ENCODE assay signal across 21 cellular contexts in genomic region chr18:50696436-50696835, GRCh38.
A peak's percentile ranks its signal among the peaks of the same experiment; 100 is the strongest.
DNase-seq lines count a peak whose midpoint lies in the region; ATAC-seq, FAIRE-seq and TF ChIP-seq lines count a peak whose summit lies in the region.
"Had no signal": no experiment of that assay in that cellular context is flagged by ENCODE, and none has a peak within 500 bp of the region (broad histone marks: within the 10 kb centered on the region; RNA-seq: fewer than 3 reads in every experiment).

No MANE protein-coding gene starts in this region.

- H3K36me3 ChIP-seq in GM06990 (ENCODE audit: control insufficient read depth, insufficient read depth, low read length) (no peaks in the 10 kb centered on the region), H1 (ENCODE audit: control insufficient read depth in 2 of 4, insufficient read depth in 4 of 4, low read length in 3 of 4) (no peaks in the 10 kb centered on the region)
- H3K36me3 ChIP-seq: heart left ventricle, pancreas, SJSA1 had no signal

- no peak overlapping the region for H2BK5ac ChIP-seq in H1 (ENCODE audit: low read depth, low read length)

- TF ChIP-seq CTCF in GM06990 (IDR thresholded peaks at IDR 0.05; ENCODE audit: insufficient read depth, low read length, poor library complexity, severe bottlenecking) (no peak), H1 (IDR thresholded peaks at IDR 0.05; ENCODE audit: control extremely low read depth in 1 of 3, insufficient read depth in 1 of 3, low read depth in 1 of 3, low read length in 3 of 3) (no peak)

- 0 out of 2 replicates have a peak overlapping the region, but pooled peaks have one; percentile 25 for H2AFZ ChIP-seq in H1 (ENCODE audit: low read length)
- H2AFZ ChIP-seq: PC-9 had no signal

- H3K18ac ChIP-seq in H1 (ENCODE audit: extremely low read depth, low read length): no peak overlapping the region

- H2BK20ac ChIP-seq in H1 (ENCODE audit: low read length): no peak overlapping the region

- H4K20me1 ChIP-seq in H1 (replicated peaks in 1 of 2; ENCODE audit: control insufficient read depth in 1 of 2, insufficient read depth in 2 of 2, low read length in 2 of 2): no peaks in the 10 kb centered on the region

- 77% methylated on average over 7 of the region's 7 CpGs; no CpG with 5 or more reads in 1 of the 2 experiments for WGBS in H1 (ENCODE audit: extremely low coverage in 1 of 2, insufficient coverage in 1 of 2, insufficient read length in 1 of 2, insufficient replicate concordance in 2 of 2, low coverage in 1 of 2, low lambda C conversion rate in 2 of 2, missing lambda C conversion rate in 1 of 2), 2 experiments

- 0 out of 2 replicates have a peak overlapping the region, but pooled peaks have one; percentile 19 for H2BK15ac ChIP-seq in H1 (ENCODE audit: low read length)

- H3K23ac ChIP-seq in H1 (ENCODE audit: insufficient read length): no peak overlapping the region

- no peaks in the 10 kb centered on the region for H3K79me1 ChIP-seq in H1 (ENCODE audit: low read depth, low read length)

- TF ChIP-seq EP300 in H1 (IDR thresholded peaks at IDR 0.05; ENCODE audit: borderline replicate concordance in 1 of 2, low read depth in 2 of 2, low read length in 2 of 2): no peak

- no peak for TF ChIP-seq RAD21 in H1 (IDR thresholded peaks at IDR 0.05 in 1 of 2, conservative IDR thresholded peaks at IDR 0.05 in 1 of 2; ENCODE audit: low read depth in 2 of 2, low read length in 2 of 2)

- H4K5ac ChIP-seq in H1 (ENCODE audit: insufficient read length, low read depth, low read length): no peak overlapping the region

- H2BK12ac ChIP-seq in H1 (ENCODE audit: low read depth, low read length): no peak overlapping the region

- H3K9ac ChIP-seq in H1 (replicated peaks in 1 of 4; ENCODE audit: extremely low read depth in 1 of 4, low read depth in 3 of 4, low read length in 3 of 4): no peak overlapping the region; a peak in 2 of 7 replicates

- no peak overlapping the region for H3K14ac ChIP-seq in H1 (ENCODE audit: insufficient read length)

- H4K91ac ChIP-seq in H1 (replicated peaks; ENCODE audit: insufficient read length, low read length): no peak overlapping the region

- H3K79me2 ChIP-seq in H1 (ENCODE audit: control insufficient read depth in 1 of 2, insufficient read depth in 2 of 2, low read length in 2 of 2): no peaks in the 10 kb centered on the region

- no peak for FAIRE-seq in H1 (lab: Jason Lieb, UNC)
- FAIRE-seq: pancreas had no signal

- peak; percentile 29 for ATAC-seq in GM21381 (IDR thresholded peaks at IDR 0.05; ENCODE audit: unreplicated experiment)
- ATAC-seq in HG03520 (IDR thresholded peaks at IDR 0.05; ENCODE audit: unreplicated experiment): peak; percentile 51
- ATAC-seq in HG03571 (IDR thresholded peaks at IDR 0.05; ENCODE audit: unreplicated experiment): no peak
- ATAC-seq: heart left ventricle, pancreas had no signal

- H2BK120ac ChIP-seq in H1 (replicated peaks; ENCODE audit: low read depth, low read length): no peak overlapping the region

- no peak overlapping the region for H3K4ac ChIP-seq in H1 (replicated peaks; ENCODE audit: insufficient read length, low read depth, low read length)

- H3K27ac ChIP-seq in H1 (ENCODE audit: low read depth, low read length): no peak overlapping the region
- H3K27ac ChIP-seq: heart left ventricle, pancreas, PC-9, SJSA1 had no signal

- H3K56ac ChIP-seq in H1 (replicated peaks; ENCODE audit: insufficient read length, low read depth, low read length): no peak overlapping the region

- H3K23me2 ChIP-seq in H1 (ENCODE audit: low read depth, low read length): no peaks in the 10 kb centered on the region

- H3K4me1 ChIP-seq in H1 (replicated peaks in 1 of 4; ENCODE audit: control insufficient read depth in 3 of 4, insufficient read depth in 4 of 4, low read length in 3 of 4): peaks cover 3 to 14% (median 13%) of the 10 kb centered on the region in 4 experiments; a peak in 5 of 7 replicates
- H3K4me1 ChIP-seq: pancreas, SJSA1 had no signal

- no peak overlapping the region for H2AK5ac ChIP-seq in H1 (ENCODE audit: low read depth, low read length)

- no peak overlapping the region for H4K8ac ChIP-seq in H1 (ENCODE audit: extremely low read depth, insufficient read depth, low read length)

- POLR2A ChIA-PET in H1 (lab: Charles Lee; ENCODE audit: partially characterized antibody): interaction anchor here (0.6 kb wide), 1 partner anchor 524 kb away, joined by 3 read pairs; no protein-coding TSS in a partner anchor

- H3K9me3 ChIP-seq in H1 (ENCODE audit: insufficient read depth in 2 of 2, low read depth in 1 of 2, low read length in 1 of 2): no peaks in the 10 kb centered on the region
- H3K9me3 ChIP-seq: heart left ventricle, pancreas, SJSA1 had no signal

- no peak overlapping the region for H3K4me2 ChIP-seq in H1 (ENCODE audit: insufficient read depth in 1 of 2, low read depth in 2 of 2, low read length in 2 of 2)
- H3K4me2 ChIP-seq: PC-9 had no signal

- CTCF ChIA-PET in H1 (lab: Charles Lee; ENCODE audit: partially characterized antibody): interaction anchor here (1.4 to 2.3 kb wide), 2 partner anchors 23 to 33 kb away, joined by 3 to 6 read pairs; no protein-coding TSS in a partner anchor

- H3K27me3 ChIP-seq in GM06990 (replicated peaks; ENCODE audit: control insufficient read depth, insufficient read depth, low read length): no peaks in the 10 kb centered on the region
- no peaks in the 10 kb centered on the region for H3K27me3 ChIP-seq in H1 (replicated peaks in 1 of 4; ENCODE audit: control insufficient read depth in 3 of 4, extremely low read depth in 1 of 4, insufficient read depth in 3 of 4, low read length in 3 of 4)
- H3K27me3 ChIP-seq: heart left ventricle, pancreas, SJSA1 had no signal

- DNase-seq in GM06990 (ENCODE audit: extremely low read depth, insufficient read length): peak; percentile 9
- DNase-seq in H1 (ENCODE audit: low read depth in 1 of 2, low spot score in 2 of 2): no peak
- DNase-seq in activated naive CD4-positive, alpha-beta T cell treated with Interleukin-2 at 50 U/mL for 16 hours: no peak
- DNase-seq in stimulated activated CD4-positive, alpha-beta T cell treated with anti-CD3 and anti-CD28 coated beads, Interleukin-2, amount 100 ng/mL, for 48 hours: no peak
- no peak for DNase-seq in amygdala (lab: John Stamatoyannopoulos, UW)
- DNase-seq: activated CD4-positive, alpha-beta T cell treated with anti-CD3 and anti-CD28 coated beads for 1 hour; activated gamma-delta T cell; amniotic stem cell; effector CD8-positive, alpha-beta T cell; heart left ventricle; immature natural killer cell; Karpas-422; NCI-H1105 treated with DMSO at 0.1 percent for 48 hours; NCI-H510A; pancreas; PC-9 had no signal

- H3K4me3 ChIP-seq in GM06990 (replicated peaks; ENCODE audit: low read depth, low read length) (no peak overlapping the region; the same call in 1 of the 2 replicates), H1 (ENCODE audit: extremely low read depth in 1 of 4, insufficient read depth in 2 of 4, low read depth in 3 of 4, low read length in 4 of 4) (no peak overlapping the region)
- H3K4me3 ChIP-seq: heart left ventricle, lung, pancreas, PC-9, SJSA1 had no signal

- TF ChIP-seq POLR2A in H1 (IDR thresholded peaks at IDR 0.05; ENCODE audit: control extremely low read depth in 1 of 2, low read depth in 2 of 2, low read length in 2 of 2): no peak

TF ChIP-seq in H1, 55 proteins besides CTCF, POLR2A, EP300 and RAD21:
- TF ChIP-seq TEAD4 (IDR thresholded peaks at IDR 0.05; ENCODE audit: low read depth, low read length): no peak
- no peak for TF ChIP-seq RBBP5 (IDR thresholded peaks at IDR 0.05; ENCODE audit: borderline replicate concordance, low read depth, low read length)
- no peak for TF ChIP-seq NANOG (IDR thresholded peaks at IDR 0.05; ENCODE audit: insufficient read depth, low read depth, low read length, poor library complexity, severe bottlenecking)
- no peak for TF ChIP-seq GTF2F1 (IDR thresholded peaks at IDR 0.05; ENCODE audit: borderline replicate concordance, low read depth, low read length)
- no peak for TF ChIP-seq SP1 (IDR thresholded peaks at IDR 0.05; ENCODE audit: low read depth, low read length)
- TF ChIP-seq CHD1 (IDR thresholded peaks at IDR 0.05; ENCODE audit: low read depth, low read length): no peak
- no peak for TF ChIP-seq RNF2 (IDR thresholded peaks at IDR 0.05; ENCODE audit: borderline replicate concordance, low read depth, low read length, missing control alignments, poor library complexity, severe bottlenecking)
- no peak for TF ChIP-seq KDM4A (IDR thresholded peaks at IDR 0.05; ENCODE audit: low read depth, low read length, severe bottlenecking)
- TF ChIP-seq JUN (IDR thresholded peaks at IDR 0.05; ENCODE audit: low read depth, low read length): no peak
- no peak for TF ChIP-seq TAF7 (optimal IDR thresholded peaks at IDR 0.05; ENCODE audit: borderline replicate concordance, low read depth, low read length)
- no peak for TF ChIP-seq SUZ12 (IDR thresholded peaks at IDR 0.05; ENCODE audit: low read length)
- no peak for TF ChIP-seq RXRA (IDR thresholded peaks at IDR 0.05; ENCODE audit: insufficient read depth, low read depth, low read length)
- TF ChIP-seq EGR1 (IDR thresholded peaks at IDR 0.05; ENCODE audit: borderline replicate concordance, low read depth, low read length): no peak
- TF ChIP-seq ATF2 (IDR thresholded peaks at IDR 0.05; ENCODE audit: low read length): no peak
